Comparison of ENCODE assay signal across 8 cellular contexts in the genomic region with DNA sequence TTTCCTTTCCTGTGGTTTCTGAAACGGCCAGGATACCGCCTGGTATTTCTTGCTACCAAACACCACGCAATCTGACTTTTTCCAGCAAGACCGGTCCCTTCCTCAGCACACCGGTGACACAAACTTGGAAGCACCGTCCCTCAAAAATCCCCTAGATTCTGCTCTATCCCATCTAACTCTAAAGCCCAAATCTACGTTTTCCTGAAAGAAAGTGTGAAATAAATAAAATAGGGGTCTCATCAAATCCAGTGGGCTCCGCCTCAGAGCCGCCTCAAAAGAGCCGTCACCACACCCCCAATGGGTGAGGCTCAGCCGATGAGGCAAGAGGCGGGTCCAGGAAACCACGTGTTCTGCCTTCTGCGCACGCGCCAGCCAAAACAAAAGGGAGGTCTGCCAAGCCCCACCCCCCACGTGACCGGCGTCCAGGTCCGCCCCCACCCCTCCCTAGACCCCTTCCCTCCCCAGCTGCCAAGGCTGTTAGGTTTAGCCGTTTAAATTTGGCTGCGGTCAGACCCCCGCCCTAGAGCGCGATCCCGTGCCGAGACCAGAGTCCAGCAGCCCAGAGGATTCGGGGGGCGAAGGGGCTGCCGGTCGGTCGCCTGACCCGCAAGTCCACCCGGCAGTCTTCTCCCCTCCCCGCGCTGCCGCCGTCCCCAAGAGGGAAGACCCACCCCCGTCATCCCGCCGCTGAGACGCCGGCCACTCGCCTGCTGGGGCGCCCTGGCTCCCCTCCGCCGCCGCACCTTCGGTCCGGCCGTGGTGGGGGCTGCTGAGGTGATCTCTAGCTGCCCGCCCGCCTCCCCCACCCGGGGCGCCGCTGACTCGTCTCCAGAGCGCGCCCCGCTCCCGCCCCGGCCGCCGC. TPM values are rescaled to one million over a fixed set of nuclear protein-coding genes. Genes with fewer than 3 reads are reported as not detected.
DNase-seq lines count a peak whose midpoint lies in the region; ATAC-seq, FAIRE-seq and TF ChIP-seq lines count a peak whose summit lies in the region.

No MANE protein-coding gene starts in this region.

- H3K4me1 ChIP-seq in adrenal gland (replicated peaks in 1 of 2) (peaks cover 5 to 34% of the 10 kb centered on the region in 2 donors), heart left ventricle (peaks cover 3 to 49% (median 35%) of the 10 kb centered on the region in 12 donors), trophoblast cell (ENCODE audit: control insufficient read depth in 1 of 2, insufficient read depth in 2 of 2, low read length in 2 of 2) (no peaks in the 10 kb centered on the region), transverse colon (peaks cover 6 to 52% (median 20%) of the 10 kb centered on the region in 4 donors)

- H2AK5ac ChIP-seq in trophoblast cell (ENCODE audit: low read length) = peak overlapping the region; percentile 23

- H2BK5ac ChIP-seq in trophoblast cell (ENCODE audit: low read depth, low read length, poor library complexity) = peak overlapping the region; percentile 96

- H3K27me3 ChIP-seq in adrenal gland (no peaks in the 10 kb centered on the region), heart left ventricle (no peaks in the 10 kb centered on the region), trophoblast cell (ENCODE audit: insufficient read depth, low read length) (no peaks in the 10 kb centered on the region), transverse colon (no peaks in the 10 kb centered on the region)

- TF ChIP-seq CTCF in adrenal gland (IDR thresholded peaks at IDR 0.05) (no peak), heart left ventricle (IDR thresholded peaks at IDR 0.05) (peak in 2 of 12 donors; percentile 4 to 20), transverse colon (IDR thresholded peaks at IDR 0.05) (no peak)

- intact Hi-C loops in adrenal gland (cut with DNase I) (no loop called here), heart left ventricle (cut with DNase I) (loop anchor here in 6 of 10 donors (1.0 to 5.0 kb wide), 3 partner anchors 168 kb away; partner anchors contain the start of gene RPE (in 6 of the 6)), transverse colon (cut with DNase I; ENCODE audit: low total_unique reads) (loop anchor here (10.0 kb wide), 1 partner anchor 166 kb away; the partner anchor contains the start of gene RPE)

- peak overlapping the region; percentile 87 for H3K14ac ChIP-seq in trophoblast cell (ENCODE audit: low read length)

- no peaks in the 10 kb centered on the region for H3K9me3 ChIP-seq in adrenal gland (replicated peaks in 1 of 3)
- no peaks in the 10 kb centered on the region for H3K9me3 ChIP-seq in heart left ventricle
- H3K9me3 ChIP-seq in trophoblast cell (ENCODE audit: insufficient read depth, low read depth, low read length) = no peaks in the 10 kb centered on the region
- H3K9me3 ChIP-seq in transverse colon = no peaks in the 10 kb centered on the region

- peak overlapping the region; percentile 92 to 100 (median 100) for H3K27ac ChIP-seq in adrenal gland
- H3K27ac ChIP-seq in heart left ventricle = peak overlapping the region; percentile 97 to 100 (median 99)
- peak overlapping the region; percentile 96 for H3K27ac ChIP-seq in trophoblast cell (ENCODE audit: low read depth, low read length)
- H3K27ac ChIP-seq in transverse colon = peak overlapping the region; percentile 99 to 100 (median 100)

- no peak overlapping the region for H2BK12ac ChIP-seq in trophoblast cell (ENCODE audit: low read length)

- peak overlapping the region; percentile 82 for H3K4me2 ChIP-seq in trophoblast cell (ENCODE audit: low read length)

- DNase-seq in GM12892 (ENCODE audit: insufficient read length) (peak; percentile 63), NCI-H1436 (lab: John Stamatoyannopoulos, UW) (peak; percentile 92), T follicular helper cell (ENCODE audit: low read depth) (peak; percentile 94), adrenal gland (peak; percentile 95 to 99 (median 98)), heart left ventricle (peak; percentile 95 to 99 (median 96)), trophoblast cell (peak; percentile 96 to 99), transverse colon (peak; percentile 98)

- H3K36me3 ChIP-seq in adrenal gland (replicated peaks in 1 of 2) (no peaks in the 10 kb centered on the region), heart left ventricle (no peaks in the 10 kb centered on the region), trophoblast cell (ENCODE audit: control insufficient read depth in 1 of 2, insufficient read depth in 2 of 2, low read length in 2 of 2) (no peaks in the 10 kb centered on the region), transverse colon (no peaks in the 10 kb centered on the region)

- peak overlapping the region; percentile 35 for H3K4ac ChIP-seq in trophoblast cell (ENCODE audit: low read depth, low read length)

- peak overlapping the region; percentile 86 for H2AFZ ChIP-seq in trophoblast cell (ENCODE audit: insufficient read depth, low read length, poor library complexity)

- TF ChIP-seq POLR2A in GM12892 (IDR thresholded peaks at IDR 0.05; ENCODE audit: low read depth, low read length) = peak; percentile 63
- peak; percentile 54 to 95 for TF ChIP-seq POLR2A in adrenal gland (IDR thresholded peaks at IDR 0.05)
- TF ChIP-seq POLR2A in heart left ventricle (IDR thresholded peaks at IDR 0.05) = peak in 1 of 2 donors; percentile 92
- TF ChIP-seq POLR2A in transverse colon (IDR thresholded peaks at IDR 0.05) = peak; percentile 76

- H3K79me1 ChIP-seq in trophoblast cell (ENCODE audit: low read length) = peaks cover 10% of the 10 kb centered on the region

- H4K12ac ChIP-seq in trophoblast cell (ENCODE audit: low read depth, low read length) = peak overlapping the region; percentile 79

- H4K91ac ChIP-seq in trophoblast cell (ENCODE audit: low read depth, low read length) = peak overlapping the region; percentile 89

- peak overlapping the region; percentile 98 for H3K9ac ChIP-seq in trophoblast cell (ENCODE audit: low read length)

- H3K18ac ChIP-seq in trophoblast cell (ENCODE audit: low read length) = peak overlapping the region; percentile 99

- FAIRE-seq in GM12892 (lab: Jason Lieb, UNC) = peak; percentile 96

- TF ChIP-seq EP300 in transverse colon (IDR thresholded peaks at IDR 0.05; ENCODE audit: low read depth) = no peak

- ATAC-seq in HG02840 (IDR thresholded peaks at IDR 0.05; ENCODE audit: low FRiP score, unreplicated experiment) (peak; percentile 73), heart left ventricle (peak; percentile 86 to 92 (median 87))

- peaks cover 3% of the 10 kb centered on the region for H3K79me2 ChIP-seq in trophoblast cell (ENCODE audit: control insufficient read depth, insufficient read depth, low read length, poor library complexity)

- in situ Hi-C loops in transverse colon (cut with MboI; ENCODE audit: low pct_ligation_motif_present in 1 of 4, low pct_unique_long_range_greater_than_20kb in 1 of 4, low sequenced_read_pairs in 3 of 4) = loop anchor here in 1 of 4 donors (10.0 kb wide), 1 partner anchor 176 kb away; no protein-coding TSS in a partner anchor

- 0 to 3% (median 1%) methylated on average over 7 to 64 of the region's 64 CpGs for WGBS in adrenal gland, 4 donors
- 0 to 1% (median 1%) methylated on average over 19 to 64 of the region's 64 CpGs for WGBS in heart left ventricle, 4 donors
- no CpG with 5 or more reads among the region's 64 CpGs for WGBS in trophoblast cell (ENCODE audit: extremely low coverage, insufficient coverage, insufficient read length)
- WGBS in transverse colon (ENCODE audit: low coverage in 1 of 2), 2 donors = 0% methylated on average over 6 to 33 of the region's 64 CpGs

- H4K8ac ChIP-seq in trophoblast cell (ENCODE audit: low read depth, low read length) = peak overlapping the region; percentile 97

- peak overlapping the region; percentile 71 to 93 (median 88) for H3K4me3 ChIP-seq in adrenal gland
- H3K4me3 ChIP-seq in heart left ventricle = peak overlapping the region; percentile 74 to 97 (median 90)
- H3K4me3 ChIP-seq in trophoblast cell (ENCODE audit: low read depth, low read length) = peak overlapping the region; percentile 99
- H3K4me3 ChIP-seq in transverse colon = peak overlapping the region; percentile 90 to 97 (median 96)

- no peak overlapping the region for H3K23ac ChIP-seq in trophoblast cell (ENCODE audit: low read length)

- H2BK120ac ChIP-seq in trophoblast cell (ENCODE audit: insufficient read depth, low read length, poor library complexity) = peak overlapping the region; percentile 92

RNA-seq across cellular contexts. Expression of gene KANSL1L, which starts 0.5 kb away (rescaled TPM):
- polyA plus RNA-seq in GM12892 (2012; ENCODE audit: missing spikeins) = 5.4 TPM
- total RNA-seq in adrenal gland = 10 to 100 TPM in 7 of 8 donors, 1 to 10 TPM in 1; 8.5 to 29.2 (median 20.1) TPM
- polyA plus RNA-seq in adrenal gland = 10 to 100 TPM in 1 of 3 donors, 1 to 10 TPM in 2; 5.4 to 10.7 (median 9.2) TPM
- 10 to 100 TPM; 12.0 to 24.9 (median 18.0) TPM for total RNA-seq in heart left ventricle
- 1 to 10 TPM; 6.1 to 6.3 TPM for polyA plus RNA-seq in heart left ventricle
- 8.7 and 9.9 TPM in 2 replicates for polyA plus RNA-seq in trophoblast cell (2013)
- 10 to 100 TPM; 13.7 to 43.8 (median 25.5) TPM for total RNA-seq in transverse colon

RNA-seq across cellular contexts. Expression of gene ACADL, which starts 54.6 kb away (rescaled TPM):
- polyA plus RNA-seq in GM12892 (2012; ENCODE audit: missing spikeins) = not detected
- total RNA-seq in adrenal gland (1 to 10 TPM in 4 of 8 donors, under 1 TPM in 4; 0.06 to 2.9 (median 0.98) TPM), heart left ventricle (1 to 10 TPM in 3 of 9 donors, under 1 TPM in 6; 0.43 to 2.8 (median 0.49) TPM), transverse colon (1 to 10 TPM in 2 of 4 donors, under 1 TPM in 1, not detected in 1; 0.41 to 1.5 (median 1.3) TPM)
- polyA plus RNA-seq in adrenal gland (1 to 10 TPM in 2 of 3 donors, under 1 TPM in 1; 0.64 to 5.4 (median 2.3) TPM), heart left ventricle (under 1 TPM; 0.21 to 0.88 TPM)
- polyA plus RNA-seq in trophoblast cell (2013) = 18.6 and 19.2 TPM in 2 replicates

Comparison
In these comparisons a context has a peak if more than half of its experiments do, and no peak if none do; other contexts are left out.
1. Peak in every context shown above with its lines: DNase-seq, ATAC-seq, H3K4me3 ChIP-seq and H3K27ac ChIP-seq.
2. intact Hi-C loops: an anchor here in heart left ventricle (1.0 to 5.0 kb wide) and transverse colon (10.0 kb wide); none called in adrenal gland.